14 cellular contexts compared by ENCODE assay signal in genomic region chr1:198086051-198086745, GRCh38.
DNase-seq lines count a peak whose midpoint lies in the region; ATAC-seq and TF ChIP-seq lines count a peak whose summit lies in the region.
"Had no signal": no experiment of that assay in that cellular context is flagged by ENCODE, and none has a peak within 500 bp of the region (broad histone marks: within the 10 kb centered on the region; RNA-seq: fewer than 3 reads in every experiment).

No MANE protein-coding gene starts in this region.

- no peaks in the 10 kb centered on the region for H3K27me3 Mint-ChIP-seq in Calu3 (ENCODE audit: unreplicated experiment)

- intact Hi-C loops in Calu3 (cut with micrococcal nuclease; ENCODE audit: unreplicated experiment), result loop anchor here (5.0 to 10.0 kb wide), 6 partner anchors 131 to 1139 kb away; no protein-coding TSS in a partner anchor

- peak overlapping the region; percentile 60 for H3K27ac Mint-ChIP-seq in Calu3 (ENCODE audit: unreplicated experiment)
- H3K27ac Mint-ChIP-seq: CD14-positive monocyte; CD8-positive, alpha-beta T cell; HFFc6 had no signal

- CTCF ChIA-PET in Calu3 (lab: Charles Lee), result interaction anchor here (1.0 to 1.7 kb wide), 3 partner anchors 36 to 91 kb away, joined by 3 to 4 read pairs (median 3); no protein-coding TSS in a partner anchor

- ATAC-seq in HG03460 (IDR thresholded peaks at IDR 0.05; ENCODE audit: unreplicated experiment), result no peak
- ATAC-seq: CD8-positive, alpha-beta T cell had no signal

- peaks cover 3% of the 10 kb centered on the region for H3K9me3 Mint-ChIP-seq in Calu3 (ENCODE audit: low read depth, unreplicated experiment)
- H3K9me3 Mint-ChIP-seq: CD14-positive monocyte; CD8-positive, alpha-beta T cell; HFFc6 had no signal

- no peak for DNase-seq in Calu3
- peak; percentile 52 for DNase-seq in NCI-H1417 treated with DMSO at 0.1 percent for 48 hours (lab: John Stamatoyannopoulos, UW)
- DNase-seq in dermis microvascular lymphatic vessel endothelial cell (ENCODE audit: low read depth in 2 of 2), result peak; percentile 67 to 77
- DNase-seq in lung microvascular endothelial cell (ENCODE audit: low read depth in 2 of 2), result peak; percentile 63 to 92
- DNase-seq in SW480 (ENCODE audit: low spot score), result no peak
- DNase-seq in NCI-H2107 treated with DMSO at 0.1 percent for 48 hours (lab: John Stamatoyannopoulos, UW; ENCODE audit: unreplicated experiment), result no peak
- DNase-seq: CD8-positive, alpha-beta T cell; COR-L47; DMS53; GF-D8; HCEC 1CT; HFFc6 had no signal

- no peaks in the 10 kb centered on the region for H3K36me3 Mint-ChIP-seq in Calu3 (ENCODE audit: insufficient read depth, unreplicated experiment)
- H3K36me3 Mint-ChIP-seq: CD14-positive monocyte; CD8-positive, alpha-beta T cell had no signal

- no peak overlapping the region for H3K4me3 Mint-ChIP-seq in Calu3 (ENCODE audit: low read depth, unreplicated experiment)
- H3K4me3 Mint-ChIP-seq: CD14-positive monocyte; CD8-positive, alpha-beta T cell; HFFc6 had no signal

- H3K4me1 Mint-ChIP-seq in Calu3 (ENCODE audit: low read depth, unreplicated experiment), result peaks cover 43% of the 10 kb centered on the region

- no TSS peak for BruUV-seq in Calu3 (replicated peaks; lab: Mats Ljungman, UMichigan)

- TF ChIP-seq CTCF in Calu3 (IDR thresholded peaks at IDR 0.05; ENCODE audit: unreplicated experiment), result no peak

Comparison
In these comparisons a context has a peak if more than half of its experiments do, and no peak if none do; other contexts are left out.
1. DNase-seq: peak in NCI-H1417 treated with DMSO at 0.1 percent for 48 hours (single experiment), dermis microvascular lymphatic vessel endothelial cell (2 of 2) and lung microvascular endothelial cell (2 of 2); none in Calu3 (single experiment), SW480 (single experiment) and NCI-H2107 treated with DMSO at 0.1 percent for 48 hours (single experiment).